ENCODE assay signal across 8 cellular contexts in genomic region chr17:38451840-38452529, GRCh38. TPM values are rescaled to one million over a fixed set of nuclear protein-coding genes. Genes with fewer than 3 reads are reported as not detected.
DNase-seq lines count a peak whose midpoint lies in the region; ATAC-seq and TF ChIP-seq lines count a peak whose summit lies in the region.
"Had no signal": no experiment of that assay in that cellular context is flagged by ENCODE, and none has a peak within 500 bp of the region (broad histone marks: within the 10 kb centered on the region; RNA-seq: fewer than 3 reads in every experiment).

No MANE protein-coding gene starts in this region.

- ATAC-seq in central memory CD8-positive, alpha-beta T cell (replicated peaks; ENCODE audit: extremely low read depth, poor library complexity, severe bottlenecking): no peak
- ATAC-seq in upper lobe of right lung (no peak), HG02588 (IDR thresholded peaks at IDR 0.05; ENCODE audit: unreplicated experiment) (no peak)

- no peaks in the 10 kb centered on the region for H3K36me3 ChIP-seq in upper lobe of right lung

- H3K4me1 ChIP-seq in upper lobe of right lung: peaks cover 47% of the 10 kb centered on the region

- H3K9me3 ChIP-seq in upper lobe of right lung: no peaks in the 10 kb centered on the region

- no peaks in the 10 kb centered on the region for H3K27me3 ChIP-seq in layer of hippocampus (ENCODE audit: control insufficient read depth, insufficient read depth, low read length)
- peaks cover 5% of the 10 kb centered on the region for H3K27me3 ChIP-seq in upper lobe of right lung

- no peak for TF ChIP-seq CTCF in upper lobe of right lung (IDR thresholded peaks at IDR 0.05)

- peaks cover 19% of the 10 kb centered on the region for H3K4me1 Mint-ChIP-seq in central memory CD8-positive, alpha-beta T cell
- H3K4me1 Mint-ChIP-seq in activated T-helper 1 cell treated with anti-CD3 and anti-CD28 coated beads, Interleukin-12 subunit alpha, Interleukin-12 subunit beta, Interleukin-2, Interleukin-4 antibody, amounts not matched to agents 30 ng/mL and 10 ng/mL and 1 ng/mL, durations not matched to agents 14 hours and 24 hours and 36 hours (ENCODE audit: low read depth): no peaks in the 10 kb centered on the region

- peak overlapping the region; percentile 31 for H3K4me3 ChIP-seq in upper lobe of right lung

- H3K36me3 Mint-ChIP-seq in central memory CD8-positive, alpha-beta T cell (ENCODE audit: insufficient read depth): peaks cover 5% of the 10 kb centered on the region
- H3K36me3 Mint-ChIP-seq in activated T-helper 1 cell treated with anti-CD3 and anti-CD28 coated beads, Interleukin-12 subunit alpha, Interleukin-12 subunit beta, Interleukin-2, Interleukin-4 antibody, amounts not matched to agents 30 ng/mL and 10 ng/mL and 1 ng/mL, durations not matched to agents 14 hours and 24 hours and 36 hours (ENCODE audit: low read depth): no peaks in the 10 kb centered on the region

- H3K27ac Mint-ChIP-seq in central memory CD8-positive, alpha-beta T cell (ENCODE audit: low read depth): no peak overlapping the region
- no peak overlapping the region for H3K27ac Mint-ChIP-seq in activated T-helper 1 cell treated with anti-CD3 and anti-CD28 coated beads, Interleukin-12 subunit alpha, Interleukin-12 subunit beta, Interleukin-2, Interleukin-4 antibody, amounts not matched to agents 30 ng/mL and 10 ng/mL and 1 ng/mL, durations not matched to agents 14 hours and 24 hours and 36 hours
- H3K27ac Mint-ChIP-seq: activated T-cell treated with anti-CD3 and anti-CD28 coated beads, Interleukin-2, amount 50 U/mL, for 24 hours had no signal

- intact Hi-C loops in upper lobe of right lung (cut with DNase I): no loop called here
- intact Hi-C loops in activated T-helper 1 cell treated with anti-CD3 and anti-CD28 coated beads, Interleukin-12 subunit alpha, Interleukin-12 subunit beta, Interleukin-2, Interleukin-4 antibody, amounts not matched to agents 30 ng/mL and 10 ng/mL and 1 ng/mL, durations not matched to agents 14 hours and 24 hours and 36 hours (cut with micrococcal nuclease): no loop called here

- DNase-seq in KBM-7 (peak; percentile 92), upper lobe of right lung (no peak)
- DNase-seq in central memory CD8-positive, alpha-beta T cell (ENCODE audit: low spot score in 2 of 2): no peak
- DNase-seq in activated T-helper 1 cell treated with anti-CD3 and anti-CD28 coated beads, Interleukin-12 subunit alpha, Interleukin-12 subunit beta, Interleukin-2, Interleukin-4 antibody, amounts not matched to agents 30 ng/mL and 10 ng/mL and 1 ng/mL, durations not matched to agents 14 hours and 24 hours and 36 hours (ENCODE audit: low spot score): no peak
- DNase-seq in activated CD8-positive, alpha-beta memory T cell treated with anti-CD3 and anti-CD28 coated beads for 24 hours: no peak
- DNase-seq: activated T-cell treated with anti-CD3 and anti-CD28 coated beads, Interleukin-2, amount 50 U/mL, for 24 hours had no signal

- in situ Hi-C loops in KBM-7 (cut with MboI; ENCODE audit: low pct_unique_long_range_greater_than_20kb, low sequenced_read_pairs): no loop called here

- H3K9me3 Mint-ChIP-seq in central memory CD8-positive, alpha-beta T cell: no peaks in the 10 kb centered on the region
- H3K9me3 Mint-ChIP-seq in activated T-helper 1 cell treated with anti-CD3 and anti-CD28 coated beads, Interleukin-12 subunit alpha, Interleukin-12 subunit beta, Interleukin-2, Interleukin-4 antibody, amounts not matched to agents 30 ng/mL and 10 ng/mL and 1 ng/mL, durations not matched to agents 14 hours and 24 hours and 36 hours: no peaks in the 10 kb centered on the region
- H3K9me3 Mint-ChIP-seq: activated T-cell treated with anti-CD3 and anti-CD28 coated beads, Interleukin-2, amount 50 U/mL, for 24 hours had no signal

- peak overlapping the region; percentile 62 for H3K4me3 Mint-ChIP-seq in central memory CD8-positive, alpha-beta T cell
- no peak overlapping the region for H3K4me3 Mint-ChIP-seq in activated T-helper 1 cell treated with anti-CD3 and anti-CD28 coated beads, Interleukin-12 subunit alpha, Interleukin-12 subunit beta, Interleukin-2, Interleukin-4 antibody, amounts not matched to agents 30 ng/mL and 10 ng/mL and 1 ng/mL, durations not matched to agents 14 hours and 24 hours and 36 hours
- H3K4me3 Mint-ChIP-seq: activated T-cell treated with anti-CD3 and anti-CD28 coated beads, Interleukin-2, amount 50 U/mL, for 24 hours had no signal

- H3K27me3 Mint-ChIP-seq in central memory CD8-positive, alpha-beta T cell: peaks cover 66% of the 10 kb centered on the region
- peaks cover 34% of the 10 kb centered on the region for H3K27me3 Mint-ChIP-seq in activated T-helper 1 cell treated with anti-CD3 and anti-CD28 coated beads, Interleukin-12 subunit alpha, Interleukin-12 subunit beta, Interleukin-2, Interleukin-4 antibody, amounts not matched to agents 30 ng/mL and 10 ng/mL and 1 ng/mL, durations not matched to agents 14 hours and 24 hours and 36 hours (ENCODE audit: insufficient read depth)

- H3K27ac ChIP-seq in layer of hippocampus (ENCODE audit: low read depth, low read length) (peak overlapping the region; percentile 68), upper lobe of right lung (peak overlapping the region; percentile 79)

RNA-seq across cellular contexts. Expression of gene ARHGAP23, which starts 23.7 kb away (rescaled TPM):
- total RNA-seq in upper lobe of right lung: 85.1 TPM
- total RNA-seq in activated T-helper 1 cell treated with anti-CD3 and anti-CD28 coated beads, Interleukin-12 subunit alpha, Interleukin-12 subunit beta, Interleukin-2, Interleukin-4 antibody, amounts not matched to agents 30 ng/mL and 10 ng/mL and 1 ng/mL, durations not matched to agents 14 hours and 24 hours and 36 hours: 0.57 and 0.88 TPM in 2 replicates

Comparison
In these comparisons a context has a peak if more than half of its experiments do, and no peak if none do; other contexts are left out.
1. RNA of gene ARHGAP23, which starts 23.7 kb away (total RNA-seq): 85.1 TPM in upper lobe of right lung (single experiment); 0.57 to 0.88 TPM in activated T-helper 1 cell treated with anti-CD3 and anti-CD28 coated beads, Interleukin-12 subunit alpha, Interleukin-12 subunit beta, Interleukin-2, Interleukin-4 antibody, amounts not matched to agents 30 ng/mL and 10 ng/mL and 1 ng/mL, durations not matched to agents 14 hours and 24 hours and 36 hours; every median in the first group is over 10 times any median in the second.